Comparison of ENCODE assay signal across 24 cellular contexts in the genomic region with DNA sequence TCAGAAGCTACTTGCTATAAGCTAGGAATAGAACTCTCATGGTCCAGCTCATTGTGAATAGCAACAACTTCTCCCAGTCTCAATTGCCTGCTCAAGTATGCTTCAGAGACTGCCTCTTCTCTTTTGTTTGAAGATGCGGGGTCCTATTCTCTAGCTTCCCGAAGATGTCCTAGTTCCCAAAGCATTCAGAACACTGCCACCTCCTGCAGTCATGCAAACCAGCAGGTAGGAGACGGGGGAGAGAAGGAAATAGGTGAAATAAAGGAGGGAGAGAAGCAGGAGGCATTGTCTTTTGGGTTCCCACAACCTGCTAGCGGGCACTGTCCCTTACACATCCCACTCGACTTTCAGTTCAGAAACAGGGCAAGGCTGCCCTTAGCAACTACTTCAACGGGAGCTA.
DNase-seq lines count a peak whose midpoint lies in the region; ATAC-seq, FAIRE-seq and TF ChIP-seq lines count a peak whose summit lies in the region.
"Had no signal": no experiment of that assay in that cellular context is flagged by ENCODE, and none has a peak within 500 bp of the region (broad histone marks: within the 10 kb centered on the region; RNA-seq: fewer than 3 reads in every experiment).

No MANE protein-coding gene starts in this region.

- H2BK5ac ChIP-seq in mesendoderm (ENCODE audit: low read length) = no peak overlapping the region

- peaks cover 12% of the 10 kb centered on the region for H3K4me1 Mint-ChIP-seq in WTC11

- H2BK15ac ChIP-seq in mesendoderm (replicated peaks; ENCODE audit: low read depth) = no peak overlapping the region

- TF ChIP-seq POLR2A in HCT116 (IDR thresholded peaks at IDR 0.05; ENCODE audit: borderline replicate concordance, extremely low read depth, insufficient read depth, insufficient read length) = no peak

- H3K4me1 ChIP-seq in HCT116 (ENCODE audit: control insufficient read depth in 1 of 2, insufficient read depth in 2 of 2, low read length in 2 of 2) = no peaks in the 10 kb centered on the region
- peaks cover 15% of the 10 kb centered on the region for H3K4me1 ChIP-seq in keratinocyte (ENCODE audit: control insufficient read depth, extremely low read depth, insufficient read depth, low read length)
- no peaks in the 10 kb centered on the region for H3K4me1 ChIP-seq in mesendoderm (ENCODE audit: control insufficient read depth, low read depth, low read length)
- H3K4me1 ChIP-seq: BE2C had no signal

- ATAC-seq in HCT116 = peak; percentile 20; the same call in 1 of the 2 replicates
- peak; percentile 67 for ATAC-seq in WTC11
- no peak for ATAC-seq in HG02623 (IDR thresholded peaks at IDR 0.05; ENCODE audit: unreplicated experiment)
- ATAC-seq: K562 had no signal

- no peaks in the 10 kb centered on the region for H3K36me3 Mint-ChIP-seq in WTC11
- H3K36me3 Mint-ChIP-seq: CD4-positive, CD25-positive, alpha-beta regulatory T cell; CD8-positive, alpha-beta memory T cell had no signal

- H3K9me3 ChIP-seq in HCT116 (ENCODE audit: control insufficient read depth in 1 of 2, insufficient read depth in 1 of 2, low read depth in 1 of 2, low read length in 2 of 2) (no peaks in the 10 kb centered on the region), keratinocyte (ENCODE audit: control insufficient read depth, low read depth, low read length) (no peaks in the 10 kb centered on the region)
- H3K9me3 ChIP-seq: BE2C, Caco-2 had no signal

- in situ Hi-C loops in KBM-7 (cut with MboI; ENCODE audit: low pct_unique_long_range_greater_than_20kb, low sequenced_read_pairs) = no loop called here

- no peak overlapping the region for H3K23ac ChIP-seq in mesendoderm (ENCODE audit: low read length)

- CTCF ChIA-PET in HCT116 (lab: Charles Lee) = interaction anchor here (1.2 kb wide), 1 partner anchor 270 kb away, joined by 3 read pairs; no protein-coding TSS in a partner anchor
- CTCF ChIA-PET in WTC11 (lab: Charles Lee) = interaction anchor here (0.5 to 1.7 kb wide), 3 partner anchors 14 to 566 kb away, joined by 3 to 6 read pairs (median 3); no protein-coding TSS in a partner anchor

- no peaks in the 10 kb centered on the region for H3K9me3 Mint-ChIP-seq in WTC11
- H3K9me3 Mint-ChIP-seq: CD8-positive, alpha-beta memory T cell had no signal

- no CpG with 5 or more reads among the region's 6 CpGs for WGBS in mesendoderm (ENCODE audit: extremely low coverage, insufficient coverage, low lambda C conversion rate)

- H3K27me3 ChIP-seq in HCT116 (ENCODE audit: insufficient read depth, low read length) = no peaks in the 10 kb centered on the region
- no peaks in the 10 kb centered on the region for H3K27me3 ChIP-seq in keratinocyte (ENCODE audit: control insufficient read depth, extremely low read depth, insufficient read depth, low read length)
- H3K27me3 ChIP-seq in mesendoderm (ENCODE audit: insufficient read depth, low read length, poor library complexity) = no peaks in the 10 kb centered on the region
- H3K27me3 ChIP-seq: BE2C had no signal

- dilution Hi-C loops in keratinocyte (cut with MboI; ENCODE audit: extremely low pct_ligation_motif_present, low sequenced_read_pairs) = no loop called here

- no peaks in the 10 kb centered on the region for H3K9me1 ChIP-seq in keratinocyte (ENCODE audit: control insufficient read depth, extremely low read depth, insufficient read depth, low read length)

- TF ChIP-seq CTCF in HCT116 (IDR thresholded peaks at IDR 0.05 in 2 of 3, conservative IDR thresholded peaks at IDR 0.05 in 1 of 3; ENCODE audit: borderline replicate concordance in 1 of 3, insufficient read depth in 1 of 3, low read depth in 2 of 3, low read length in 2 of 3) (no peak), WTC11 (IDR thresholded peaks at IDR 0.05) (no peak), keratinocyte (optimal IDR thresholded peaks at IDR 0.05 in 1 of 3, IDR thresholded peaks at IDR 0.05 in 1 of 3, conservative IDR thresholded peaks at IDR 0.05 in 1 of 3; ENCODE audit: extremely low read depth in 1 of 3, insufficient read depth in 2 of 3, low read length in 3 of 3) (no peak)

- H2BK120ac ChIP-seq in mesendoderm (ENCODE audit: low read depth, low read length) = no peak overlapping the region

- H3K79me2 ChIP-seq in HCT116 (ENCODE audit: insufficient read depth, low read length) (no peaks in the 10 kb centered on the region), keratinocyte (ENCODE audit: control insufficient read depth, insufficient read depth, low read length) (no peaks in the 10 kb centered on the region), mesendoderm (ENCODE audit: control insufficient read depth, insufficient read depth, low read length) (no peaks in the 10 kb centered on the region)

- DNase-seq in HCT116 (ENCODE audit: low read depth, low spot score) (no peak), WTC11 (ENCODE audit: low spot score) (no peak), keratinocyte (ENCODE audit: low read depth, low spot score) (no peak), mesendoderm (peak; percentile 32), NCI-H2029 treated with DMSO at 0.1 percent for 48 hours (lab: John Stamatoyannopoulos, UW) (no peak), COR-L47 (lab: John Stamatoyannopoulos, UW) (no peak), KBM-7 (no peak)
- DNase-seq: ACHN; BE2C; C1 segment of cervical spinal cord; Caco-2; CD4-positive, CD25-positive, alpha-beta regulatory T cell; CD8-positive, alpha-beta memory T cell; DMS153; DMS79; GDM1; H9; IMR-90 had no signal

- TF ChIP-seq RAD21 in HCT116 (IDR thresholded peaks at IDR 0.05; ENCODE audit: low read depth) = no peak

- H3K27ac ChIP-seq in HCT116 (ENCODE audit: low read depth, low read length) = no peak overlapping the region
- H3K27ac ChIP-seq in keratinocyte (ENCODE audit: control insufficient read depth, insufficient read depth, low read length) = no peak overlapping the region
- H3K27ac ChIP-seq in mesendoderm (ENCODE audit: low read depth, low read length) = no peak overlapping the region
- H3K27ac ChIP-seq: HL-60 had no signal

- H4K8ac ChIP-seq in mesendoderm (ENCODE audit: low read depth, low read length) = no peak overlapping the region

- no peak overlapping the region for H3K4ac ChIP-seq in mesendoderm (ENCODE audit: low read depth, low read length)

- H3K18ac ChIP-seq in mesendoderm (ENCODE audit: low read length) = no peak overlapping the region

- no peak overlapping the region for H4K5ac ChIP-seq in mesendoderm (ENCODE audit: low read length)

- BruUV-seq in HCT116 (replicated peaks; lab: Mats Ljungman, UMichigan) = no TSS peak

- H3K4me3 Mint-ChIP-seq in WTC11 = no peak overlapping the region
- H3K4me3 Mint-ChIP-seq: CD4-positive, CD25-positive, alpha-beta regulatory T cell; CD8-positive, alpha-beta memory T cell; H9 had no signal

- RAD21 ChIA-PET in HCT116 (lab: Charles Lee; ENCODE audit: low non-redundant PET in 1 of 2, low total read pairs in 2 of 2, uncharacterized antibody in 2 of 2, unreplicated experiment in 2 of 2) = no interaction called here

- H2AFZ ChIP-seq in HCT116 (ENCODE audit: low read depth, low read length, poor library complexity, severe bottlenecking) (no peak overlapping the region), keratinocyte (ENCODE audit: control insufficient read depth, low read length) (no peak overlapping the region)

- no peak overlapping the region for H2AK5ac ChIP-seq in mesendoderm (ENCODE audit: low read length)

- no peaks in the 10 kb centered on the region for H4K20me1 ChIP-seq in HCT116 (ENCODE audit: insufficient read depth)
- H4K20me1 ChIP-seq in keratinocyte (ENCODE audit: control insufficient read depth, extremely low read depth, insufficient read depth, low read length) = no peaks in the 10 kb centered on the region

- H3K27ac Mint-ChIP-seq in WTC11 = no peak overlapping the region
- H3K27ac Mint-ChIP-seq: CD8-positive, alpha-beta memory T cell; H9 had no signal

- FAIRE-seq in keratinocyte (lab: Jason Lieb, UNC) = no peak
- FAIRE-seq: A204.1, D721Med, H1, K562 had no signal

- H3K36me3 ChIP-seq in HCT116 (ENCODE audit: control insufficient read depth in 1 of 2, insufficient read depth in 2 of 2, low read length in 2 of 2) (no peaks in the 10 kb centered on the region), keratinocyte (ENCODE audit: control insufficient read depth in 2 of 2, extremely low read depth in 1 of 2, insufficient read depth in 2 of 2, low read length in 2 of 2) (no peaks in the 10 kb centered on the region), mesendoderm (ENCODE audit: control insufficient read depth, insufficient read depth, low read length) (no peaks in the 10 kb centered on the region)
- H3K36me3 ChIP-seq: BE2C had no signal

- no peak overlapping the region for H3K9ac ChIP-seq in HCT116 (ENCODE audit: low read length)
- no peak overlapping the region for H3K9ac ChIP-seq in keratinocyte (ENCODE audit: control insufficient read depth, extremely low read depth, insufficient read depth, low read length)
- no peak overlapping the region for H3K9ac ChIP-seq in mesendoderm (ENCODE audit: low read length)

- H3K79me1 ChIP-seq in mesendoderm (ENCODE audit: low read length) = no peaks in the 10 kb centered on the region

- no peaks in the 10 kb centered on the region for H3K9me2 ChIP-seq in HCT116 (ENCODE audit: insufficient read depth)

- POLR2A ChIA-PET in HCT116 (lab: Charles Lee) (no interaction called here), WTC11 (lab: Charles Lee) (no interaction called here)

- H3K56ac ChIP-seq in mesendoderm (ENCODE audit: low read length) = no peak overlapping the region

- H3K4me3 ChIP-seq in HCT116 (replicated peaks in 1 of 2; ENCODE audit: low read depth in 1 of 2, low read length in 2 of 2) (no peak overlapping the region), keratinocyte (ENCODE audit: control insufficient read depth in 2 of 3, extremely low read depth in 1 of 3, insufficient read depth in 2 of 3, low read depth in 1 of 3, low read length in 3 of 3) (no peak overlapping the region), mesendoderm (ENCODE audit: low read length) (no peak overlapping the region)
- H3K4me3 ChIP-seq: K562 had no signal

- intact Hi-C loops in HCT116 (cut with micrococcal nuclease) = no loop called here

- H3K27me3 Mint-ChIP-seq in WTC11 (ENCODE audit: low read depth) = no peaks in the 10 kb centered on the region

- H3K4me2 ChIP-seq in HCT116 (ENCODE audit: low read length) (no peak overlapping the region), keratinocyte (ENCODE audit: control insufficient read depth, extremely low read depth, insufficient read depth, low read depth, low read length) (peak overlapping the region; percentile 50), mesendoderm (ENCODE audit: low read length) (no peak overlapping the region)

TF ChIP-seq in HCT116, 20 proteins besides CTCF, POLR2A, EP300 and RAD21 (continues in another document):
- TF ChIP-seq EZH2phosphoT487 (IDR thresholded peaks at IDR 0.05; ENCODE audit: borderline replicate concordance) (no peak), ZFX (IDR thresholded peaks at IDR 0.05) (no peak), TCF7L2 (IDR thresholded peaks at IDR 0.05; ENCODE audit: borderline replicate concordance, extremely low read depth, insufficient read depth, insufficient read length) (no peak), CEBPB (IDR thresholded peaks at IDR 0.05; ENCODE audit: low read depth) (no peak)
